In the genomic region with DNA sequence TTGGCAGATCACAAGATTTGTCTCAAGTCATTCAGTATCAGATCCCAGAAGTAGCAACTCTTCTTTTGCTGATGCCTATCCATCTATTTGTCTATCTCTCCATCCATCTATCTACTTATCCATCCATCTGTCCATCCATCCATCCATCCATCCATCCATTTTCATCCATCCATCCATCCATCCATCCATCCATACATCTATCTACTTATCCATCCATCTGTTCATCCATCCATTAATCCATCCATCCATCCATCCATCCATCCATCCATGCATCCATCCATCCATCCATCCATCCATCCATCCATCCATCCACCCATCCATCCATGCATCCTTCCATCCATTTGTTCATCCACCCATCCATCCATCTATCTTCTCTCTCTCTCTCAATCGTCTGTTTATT, we compare ENCODE assay signal across 1 cellular context.
TF ChIP-seq lines count a peak whose summit lies in the region.

No MANE protein-coding gene starts in this region.

TF ChIP-seq in H1, 55 proteins besides CTCF, POLR2A, EP300 and RAD21:
- no peak for TF ChIP-seq PHF8 (conservative IDR thresholded peaks at IDR 0.05; ENCODE audit: low read depth, low read length)
- TF ChIP-seq TAF7 (optimal IDR thresholded peaks at IDR 0.05; ENCODE audit: borderline replicate concordance, low read depth, low read length), result no peak
- TF ChIP-seq KDM1A (IDR thresholded peaks at IDR 0.05; ENCODE audit: borderline replicate concordance, low read length), result no peak
- no peak for TF ChIP-seq CBX8 (IDR thresholded peaks at IDR 0.05; ENCODE audit: borderline replicate concordance, low read depth, low read length)
TF ChIP-seq in H1: peak in this region for 0.
